In genomic region chr22:36384766-36385400, GRCh38 we compare ENCODE assay signal across 8 cellular contexts. TPM values are rescaled to one million over a fixed set of nuclear protein-coding genes. Genes with fewer than 3 reads are reported as not detected.
A peak's percentile ranks its signal among the peaks of the same experiment; 100 is the strongest.
DNase-seq lines count a peak whose midpoint lies in the region; ATAC-seq lines count a peak whose summit lies in the region.

No MANE protein-coding gene starts in this region.

- H3K27me3 ChIP-seq in aorta (ENCODE audit: control insufficient read depth in 1 of 2, insufficient read depth in 2 of 2, low read length in 1 of 2) = no peaks in the 10 kb centered on the region

- H3K36me3 ChIP-seq in mesodermal cell (ENCODE audit: control insufficient read depth, insufficient read depth, low read length) (peaks cover 59% of the 10 kb centered on the region), aorta (ENCODE audit: control insufficient read depth in 1 of 2, insufficient read depth in 2 of 2, low read length in 1 of 2) (no peaks in the 10 kb centered on the region)

- WGBS in mesodermal cell (ENCODE audit: insufficient coverage in 2 of 2), 2 experiments = 27% methylated on average over 2 of the region's 6 CpGs; no CpG with 5 or more reads in 1 of the 2 experiments
- 0 to 1% methylated on average over 6 of the region's 6 CpGs for WGBS in aorta, 2 donors

- H3K9me3 ChIP-seq in mesodermal cell (ENCODE audit: control insufficient read depth, low read length) (no peaks in the 10 kb centered on the region), aorta (ENCODE audit: control insufficient read depth, low read length) (no peaks in the 10 kb centered on the region)

- H3K4me1 ChIP-seq in mesodermal cell (ENCODE audit: control insufficient read depth, insufficient read depth, low read length, poor library complexity, severe bottlenecking) (peaks cover 37% of the 10 kb centered on the region), aorta (ENCODE audit: control insufficient read depth in 1 of 2, insufficient read depth in 2 of 2, low read length in 2 of 2) (no peaks in the 10 kb centered on the region)

- no peak for ATAC-seq in aorta (ENCODE audit: low FRiP score)

- H3K4me3 ChIP-seq in mesodermal cell (ENCODE audit: extremely low read depth, insufficient read depth, low read length, poor library complexity, severe bottlenecking) = peak overlapping the region; percentile 95
- peak overlapping the region; percentile 60 to 95 for H3K4me3 ChIP-seq in aorta (ENCODE audit: low read length in 2 of 2)

- peak overlapping the region; percentile 91 for H3K27ac ChIP-seq in cingulate gyrus (ENCODE audit: low read depth, low read length)
- H3K27ac ChIP-seq in mesodermal cell (ENCODE audit: low read depth, low read length, severe bottlenecking) = peak overlapping the region; percentile 79
- peak overlapping the region; percentile 84 to 96 for H3K27ac ChIP-seq in aorta (ENCODE audit: low read depth in 1 of 2, low read length in 2 of 2)

- peak; percentile 55 for DNase-seq in activated CD8-positive, alpha-beta memory T cell treated with anti-CD3 and anti-CD28 coated beads, Interleukin-2, amount 50 U/mL, for 4 hours
- no peak for DNase-seq in activated CD8-positive, alpha-beta memory T cell treated with anti-CD3 and anti-CD28 coated beads, Interleukin-2, amount 50 U/mL, for 48 hours
- DNase-seq in RPMI8226 (peak; percentile 63), aorta (peak in 1 of 2 donors; percentile 75), GM19238 (ENCODE audit: insufficient read length, low spot score) (no peak), NCI-H1092 treated with DMSO at 0.1 percent for 48 hours (lab: John Stamatoyannopoulos, UW) (no peak)

- intact Hi-C loops in aorta (cut with DNase I) = loop anchor here (2.0 to 5.0 kb wide), 2 partner anchors 38 to 60 kb away; no protein-coding TSS in a partner anchor

RNA-seq across cellular contexts. Expression of gene MYH9, which starts 2.9 kb away (rescaled TPM):
- 360 TPM for polyA plus RNA-seq in mesodermal cell (2013, experiment 1 of 2)
- 289 TPM for polyA plus RNA-seq in mesodermal cell (2013, experiment 2 of 2)
- 1,000 to 10,000 TPM; 1,564 to 1,890 TPM for total RNA-seq in aorta
- polyA plus RNA-seq in aorta = 100 to 1,000 TPM; 170 to 572 TPM

Comparison
In these comparisons a context has a peak if more than half of its experiments do, and no peak if none do; other contexts are left out.
1. DNase-seq: peak in activated CD8-positive, alpha-beta memory T cell treated with anti-CD3 and anti-CD28 coated beads, Interleukin-2, amount 50 U/mL, for 4 hours (single experiment) and RPMI8226 (single experiment); none in activated CD8-positive, alpha-beta memory T cell treated with anti-CD3 and anti-CD28 coated beads, Interleukin-2, amount 50 U/mL, for 48 hours (single experiment), GM19238 (single experiment) and NCI-H1092 treated with DMSO at 0.1 percent for 48 hours (single experiment).
2. Peak in every context shown above with its lines, with median percentiles within 50 percentile points of each other: H3K27ac ChIP-seq.